ENCODE assay signal across 26 cellular contexts in the genomic region with DNA sequence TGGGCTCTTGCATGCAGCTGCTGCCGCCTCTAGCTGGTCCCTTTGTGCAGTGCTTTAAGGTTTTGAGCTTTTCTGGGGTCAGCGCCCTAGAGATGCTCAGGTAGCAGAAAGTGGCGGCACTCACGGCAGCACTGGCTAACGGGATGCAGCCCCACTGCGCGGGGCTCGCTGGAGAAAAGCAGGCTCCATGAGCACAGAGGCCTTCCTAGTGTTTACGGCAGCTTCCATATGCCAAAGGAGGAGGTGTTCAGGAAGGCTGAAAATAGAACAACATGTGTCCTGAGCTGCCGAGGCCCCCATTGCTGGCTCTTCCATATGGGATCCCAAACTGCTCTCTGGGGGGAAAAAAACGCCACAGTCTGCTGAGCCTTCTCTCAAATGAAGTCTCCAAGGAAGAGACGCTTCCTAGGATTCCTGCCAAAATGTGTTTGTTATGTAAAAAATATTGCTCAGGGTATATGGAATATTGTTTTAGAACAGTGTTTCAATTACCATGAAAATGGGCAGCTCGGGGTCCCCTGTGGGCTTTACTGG.
DNase-seq lines count a peak whose midpoint lies in the region; ATAC-seq and TF ChIP-seq lines count a peak whose summit lies in the region.
"Had no signal": no experiment of that assay in that cellular context is flagged by ENCODE, and none has a peak within 500 bp of the region (broad histone marks: within the 10 kb centered on the region; RNA-seq: fewer than 3 reads in every experiment).

No MANE protein-coding gene starts in this region.

- H3K9me3 ChIP-seq in sigmoid colon, result no peaks in the 10 kb centered on the region
- H3K9me3 ChIP-seq: heart left ventricle, pancreas, right atrium auricular region had no signal

- peaks cover 3 to 84% (median 34%) of the 10 kb centered on the region in 4 donors for H3K36me3 ChIP-seq in sigmoid colon

- peaks cover 29% of the 10 kb centered on the region for H3K4me1 Mint-ChIP-seq in activated naive CD4-positive, alpha-beta T cell treated with anti-CD3 and anti-CD28 coated beads, Interleukin-2, amount 50 U/mL, for 24 hours
- peaks cover 43% of the 10 kb centered on the region for H3K4me1 Mint-ChIP-seq in HFFc6 (ENCODE audit: low read depth)
- peaks cover under 1% of the 10 kb centered on the region for H3K4me1 Mint-ChIP-seq in chondrocyte (ENCODE audit: low read depth)
- H3K4me1 Mint-ChIP-seq: natural killer cell had no signal

- peak overlapping the region in 2 of 4 donors; percentile 35 to 60 for H3K27ac ChIP-seq in sigmoid colon
- H3K27ac ChIP-seq: heart left ventricle, pancreas, right atrium auricular region, VCaP had no signal

- intact Hi-C loops in posterior vena cava (cut with DNase I), result no loop called here
- intact Hi-C loops in sigmoid colon (cut with DNase I), result no loop called here

- H3K4me1 ChIP-seq in sigmoid colon, result peaks cover 0 to 68% (median 55%) of the 10 kb centered on the region in 4 donors
- H3K4me1 ChIP-seq: pancreas had no signal

- peak overlapping the region; percentile 30 for H3K27ac Mint-ChIP-seq in activated naive CD4-positive, alpha-beta T cell treated with anti-CD3 and anti-CD28 coated beads, Interleukin-2, amount 50 U/mL, for 24 hours
- H3K27ac Mint-ChIP-seq in HFFc6 (peak overlapping the region; percentile 40; the same call in 1 of the 2 replicates), chondrocyte (ENCODE audit: unreplicated experiment) (no peak overlapping the region)
- H3K27ac Mint-ChIP-seq: natural killer cell had no signal

- no peak overlapping the region for H3K4me3 ChIP-seq in sigmoid colon
- H3K4me3 ChIP-seq: GM12878, heart left ventricle, lung, pancreas, right atrium auricular region had no signal

- H3K36me3 Mint-ChIP-seq in activated naive CD4-positive, alpha-beta T cell treated with anti-CD3 and anti-CD28 coated beads, Interleukin-2, amount 50 U/mL, for 24 hours, result peaks cover 9% of the 10 kb centered on the region
- H3K36me3 Mint-ChIP-seq in HFFc6 (ENCODE audit: low read depth), result peaks cover 74% of the 10 kb centered on the region
- H3K36me3 Mint-ChIP-seq in chondrocyte (ENCODE audit: low read depth), result peaks cover 58% of the 10 kb centered on the region
- H3K36me3 Mint-ChIP-seq: natural killer cell had no signal

- H3K27me3 ChIP-seq in sigmoid colon, result no peaks in the 10 kb centered on the region
- H3K27me3 ChIP-seq: heart left ventricle, pancreas, right atrium auricular region had no signal

- TF ChIP-seq POLR2A in sigmoid colon (IDR thresholded peaks at IDR 0.05), result no peak

- 87 to 94% methylated on average over 13 of the region's 13 CpGs for WGBS in sigmoid colon, 2 donors

- DNase-seq in activated naive CD4-positive, alpha-beta T cell treated with anti-CD3 and anti-CD28 coated beads, Interleukin-2, amount 50 U/mL, for 16 hours, result no peak
- no peak for DNase-seq in HFFc6
- peak; percentile 66 for DNase-seq in chondrocyte (ENCODE audit: low spot score)
- DNase-seq in posterior vena cava (ENCODE audit: low spot score), result peak; percentile 55
- no peak for DNase-seq in AG20443 (ENCODE audit: low spot score)
- DNase-seq in sigmoid colon, result no peak
- DNase-seq: activated CD4-positive, alpha-beta T cell treated with anti-CD3 and anti-CD28 coated beads, Interleukin-2, amount 10 ng/mL, durations not matched to agents 7 days and 5 days; effector CD8-positive, alpha-beta T cell; Kasumi-1; kidney glomerular epithelial cell; MV-4-11; natural killer cell; NCI-H524 treated with DMSO at 0.1 percent for 48 hours; pancreas; PC-3; Right ventricle myocardium superior; stimulated activated CD4-positive, alpha-beta T cell treated with anti-CD3 and anti-CD28 coated beads, Interleukin-4, amount 100 ng/mL, for 1 hour; substantia nigra; T-helper 9 cell had no signal

- TF ChIP-seq EP300 in sigmoid colon (IDR thresholded peaks at IDR 0.05), result no peak

- no peaks in the 10 kb centered on the region for H3K27me3 Mint-ChIP-seq in activated naive CD4-positive, alpha-beta T cell treated with anti-CD3 and anti-CD28 coated beads, Interleukin-2, amount 50 U/mL, for 24 hours
- H3K27me3 Mint-ChIP-seq in HFFc6 (ENCODE audit: insufficient read depth) (peaks cover 37% of the 10 kb centered on the region), chondrocyte (ENCODE audit: low read depth) (no peaks in the 10 kb centered on the region)
- H3K27me3 Mint-ChIP-seq: activated CD4-positive, alpha-beta T cell treated with anti-CD3 and anti-CD28 coated beads, Interleukin-2, amount 10 ng/mL, durations not matched to agents 7 days and 5 days had no signal

- H3K9me3 Mint-ChIP-seq in activated naive CD4-positive, alpha-beta T cell treated with anti-CD3 and anti-CD28 coated beads, Interleukin-2, amount 50 U/mL, for 24 hours, result no peaks in the 10 kb centered on the region
- H3K9me3 Mint-ChIP-seq in HFFc6 (no peaks in the 10 kb centered on the region), chondrocyte (ENCODE audit: low read depth) (no peaks in the 10 kb centered on the region)
- H3K9me3 Mint-ChIP-seq: activated CD4-positive, alpha-beta T cell treated with anti-CD3 and anti-CD28 coated beads, Interleukin-2, amount 10 ng/mL, durations not matched to agents 7 days and 5 days; natural killer cell had no signal

- no peak for ATAC-seq in GM19455 (IDR thresholded peaks at IDR 0.05; ENCODE audit: unreplicated experiment)
- ATAC-seq: GM12878, heart left ventricle, natural killer cell, pancreas, PC-3 had no signal

- no peak overlapping the region for H3K4me3 Mint-ChIP-seq in activated naive CD4-positive, alpha-beta T cell treated with anti-CD3 and anti-CD28 coated beads, Interleukin-2, amount 50 U/mL, for 24 hours
- H3K4me3 Mint-ChIP-seq in HFFc6 (no peak overlapping the region), chondrocyte (ENCODE audit: unreplicated experiment) (no peak overlapping the region)
- H3K4me3 Mint-ChIP-seq: activated CD4-positive, alpha-beta T cell treated with anti-CD3 and anti-CD28 coated beads, Interleukin-2, amount 10 ng/mL, durations not matched to agents 7 days and 5 days; natural killer cell had no signal

- TF ChIP-seq CTCF in HFFc6 (IDR thresholded peaks at IDR 0.05) (no peak), chondrocyte (IDR thresholded peaks at IDR 0.05) (no peak), sigmoid colon (IDR thresholded peaks at IDR 0.05) (no peak)

Comparison
In these comparisons a context has a peak if more than half of its experiments do, and no peak if none do; other contexts are left out.
1. DNase-seq: peak in chondrocyte (single experiment) and posterior vena cava (single experiment); none in activated naive CD4-positive, alpha-beta T cell treated with anti-CD3 and anti-CD28 coated beads, Interleukin-2, amount 50 U/mL, for 16 hours (single experiment), HFFc6 (single experiment), AG20443 (single experiment) and sigmoid colon (single experiment).